ENCODE assay signal across 10 cellular contexts in genomic region chr6:55578537-55579363, GRCh38. TPM values are rescaled to one million over a fixed set of nuclear protein-coding genes. Genes with fewer than 3 reads are reported as not detected.
DNase-seq lines count a peak whose midpoint lies in the region; ATAC-seq and TF ChIP-seq lines count a peak whose summit lies in the region.
"Had no signal": no experiment of that assay in that cellular context is flagged by ENCODE, and none has a peak within 500 bp of the region (broad histone marks: within the 10 kb centered on the region; RNA-seq: fewer than 3 reads in every experiment).

Gene HMGCLL1, minus strand, starts transcription at chr6:55579192. Its CDS starts 137 bp downstream, at chr6:55579055.

- no peak for TF ChIP-seq EP300 in tibial nerve (IDR thresholded peaks at IDR 0.05)

- H3K9me3 ChIP-seq in lung (ENCODE audit: control insufficient read depth in 2 of 2, insufficient read depth in 1 of 2, low read length in 1 of 2), result peaks cover 0 to 4% of the 10 kb centered on the region in 2 donors
- peaks cover 0 to 3% (median under 1%) of the 10 kb centered on the region in 4 donors for H3K9me3 ChIP-seq in tibial nerve
- H3K9me3 ChIP-seq in effector memory CD4-positive, alpha-beta T cell (ENCODE audit: control insufficient read depth, low read length), result no peaks in the 10 kb centered on the region

- no peaks in the 10 kb centered on the region for H3K9me3 Mint-ChIP-seq in endothelial cell (ENCODE audit: unreplicated experiment)

- H3K27me3 ChIP-seq in lung (ENCODE audit: control insufficient read depth, insufficient read depth) (no peaks in the 10 kb centered on the region), tibial nerve (no peaks in the 10 kb centered on the region)
- no peaks in the 10 kb centered on the region for H3K27me3 ChIP-seq in effector memory CD4-positive, alpha-beta T cell (replicated peaks; ENCODE audit: control insufficient read depth, insufficient read depth, low read length, poor library complexity, severe bottlenecking)

- ATAC-seq in lung (ENCODE audit: insufficient read depth, low FRiP score) (peak; percentile 89), HG03025 (IDR thresholded peaks at IDR 0.05; ENCODE audit: low FRiP score, unreplicated experiment) (no peak)
- ATAC-seq: Panc1 had no signal

- 4 to 6% methylated on average over 45 to 49 of the region's 49 CpGs for WGBS in lung, 2 donors
- 9 to 13% methylated on average over 20 to 49 of the region's 49 CpGs for WGBS in tibial nerve, 2 donors

- peak within 1 kb of the TSS; percentile 15 for H3K4me3 ChIP-seq in lung
- peak within 1 kb of the TSS; percentile 30 to 55 (median 43) for H3K4me3 ChIP-seq in tibial nerve
- H3K4me3 ChIP-seq in effector memory CD4-positive, alpha-beta T cell (ENCODE audit: insufficient read depth, low read depth, low read length, poor library complexity, severe bottlenecking), result no peak within 1 kb of the TSS

- H3K4me1 Mint-ChIP-seq in endothelial cell (ENCODE audit: unreplicated experiment), result peaks cover 5% of the 10 kb centered on the region

- H3K36me3 Mint-ChIP-seq in endothelial cell (ENCODE audit: low read depth, unreplicated experiment), result no peaks in the 10 kb centered on the region

- peak within 1 kb of the TSS; percentile 97 for H3K4me3 Mint-ChIP-seq in endothelial cell (ENCODE audit: unreplicated experiment)

- H3K27ac Mint-ChIP-seq in endothelial cell (ENCODE audit: unreplicated experiment), result peak within 1 kb of the TSS; percentile 31

- H3K4me1 ChIP-seq in lung (ENCODE audit: control insufficient read depth in 2 of 2, insufficient read depth in 2 of 2, low read length in 2 of 2) (peaks cover 0 to 5% of the 10 kb centered on the region in 2 donors), tibial nerve (peaks cover 0 to 8% (median 0%) of the 10 kb centered on the region in 4 donors)
- no peaks in the 10 kb centered on the region for H3K4me1 ChIP-seq in effector memory CD4-positive, alpha-beta T cell (ENCODE audit: control insufficient read depth, insufficient read depth, low read length, poor library complexity, severe bottlenecking)

- no peak for TF ChIP-seq POLR2A in tibial nerve (IDR thresholded peaks at IDR 0.05)

- H3K36me3 ChIP-seq in lung (ENCODE audit: control insufficient read depth in 2 of 2, insufficient read depth in 2 of 2, low read length in 2 of 2), result no peaks in the 10 kb centered on the region
- H3K36me3 ChIP-seq in tibial nerve, result no peaks in the 10 kb centered on the region
- H3K36me3 ChIP-seq in effector memory CD4-positive, alpha-beta T cell (ENCODE audit: control insufficient read depth, insufficient read depth, low read length), result no peaks in the 10 kb centered on the region

- TF ChIP-seq CTCF in endothelial cell (IDR thresholded peaks at IDR 0.05; ENCODE audit: unreplicated experiment), result no peak
- no peak for TF ChIP-seq CTCF in lung (IDR thresholded peaks at IDR 0.05; ENCODE audit: control extremely low read depth, extremely low read depth)
- TF ChIP-seq CTCF in tibial nerve (IDR thresholded peaks at IDR 0.05), result no peak

- peaks cover 4% of the 10 kb centered on the region for H3K27me3 Mint-ChIP-seq in endothelial cell (ENCODE audit: unreplicated experiment)

- DNase-seq in AG08395 (ENCODE audit: low spot score), result peak; percentile 1
- peak; percentile 80 for DNase-seq in NCI-H2227 (lab: John Stamatoyannopoulos, UW; ENCODE audit: unreplicated experiment)
- peak; percentile 63 for DNase-seq in endothelial cell (ENCODE audit: low spot score)
- DNase-seq in lung (ENCODE audit: low spot score), result peak; percentile 32
- no peak for DNase-seq in tibial nerve (ENCODE audit: low spot score in 2 of 2)
- DNase-seq in effector memory CD4-positive, alpha-beta T cell, result no peak
- no peak for DNase-seq in GM19240 (ENCODE audit: insufficient read length, low spot score)

- H3K27ac ChIP-seq in lung (ENCODE audit: low read depth in 1 of 2, low read length in 1 of 2) (peak within 1 kb of the TSS in 1 of 2 donors; percentile 61), tibial nerve (peak within 1 kb of the TSS in 2 of 4 donors; percentile 48 to 53)
- no peak within 1 kb of the TSS for H3K27ac ChIP-seq in effector memory CD4-positive, alpha-beta T cell (ENCODE audit: insufficient read depth, low read length, poor library complexity, severe bottlenecking)
- H3K27ac ChIP-seq: skin epidermis had no signal

RNA-seq across cellular contexts. Expression of gene HMGCLL1, which starts in this region (rescaled TPM):
- total RNA-seq in endothelial cell (ENCODE audit: unreplicated experiment) (1.2 TPM), lung (10 to 100 TPM in 1 of 2 donors, 1 to 10 TPM in 1; 3.6 to 14.8 TPM), tibial nerve (10 to 100 TPM in 1 of 4 donors, 1 to 10 TPM in 3; 1.7 to 10.8 (median 2.1) TPM)
- polyA plus RNA-seq in lung, result under 1 TPM; 0.26 to 0.51 TPM

Comparison
In these comparisons a context has a peak if more than half of its experiments do, and no peak if none do; other contexts are left out.
1. DNase-seq: peak in AG08395 (single experiment), NCI-H2227 (single experiment), endothelial cell (single experiment) and lung (single experiment); none in tibial nerve (0 of 2), effector memory CD4-positive, alpha-beta T cell (0 of 3) and GM19240 (single experiment).